29 cellular contexts compared by ENCODE assay signal in genomic region chr10:33556103-33556502, GRCh38.
"Had no signal": no experiment of that assay in that cellular context is flagged by ENCODE, and none has a peak within 500 bp of the region (broad histone marks: within the 10 kb centered on the region; RNA-seq: fewer than 3 reads in every experiment).

No MANE protein-coding gene starts in this region.

- H3K4me3 Mint-ChIP-seq: activated B cell treated with CpG ODN at 0.5 μM for 24 hours; activated CD8-positive, alpha-beta T cell treated with anti-CD3 and anti-CD28 coated beads for 36 hours; activated naive CD8-positive, alpha-beta T cell; activated T-cell treated with anti-CD3 and anti-CD28 coated beads, Interleukin-2, amount 50 U/mL, for 4 hours; activated T-helper 17 cell treated with anti-CD3 and anti-CD28 coated beads, Interleukin-2, amount 50 U/mL, for 72 hours; effector memory CD8-positive, alpha-beta T cell; T-helper 17 cell; T-helper 2 cell treated with Interferon-gamma antibody and Interleukin-4, amounts not matched to agents 5 μg/mL and 100 μg/mL, for 36 hours had no signal

- H3K36me3 Mint-ChIP-seq: activated naive CD8-positive, alpha-beta T cell had no signal

- H3K27ac ChIP-seq: brain microvascular endothelial cell, epithelial cell of prostate, WERI-Rb-1 had no signal

- H3K27ac Mint-ChIP-seq: activated B cell treated with CpG ODN at 0.5 μM for 24 hours; activated CD8-positive, alpha-beta T cell treated with anti-CD3 and anti-CD28 coated beads for 36 hours; activated naive CD8-positive, alpha-beta T cell; activated T-helper 17 cell treated with anti-CD3 and anti-CD28 coated beads, Interleukin-2, amount 50 U/mL, for 72 hours; effector memory CD8-positive, alpha-beta T cell; T-helper 17 cell; T-helper 2 cell treated with Interferon-gamma antibody and Interleukin-4, amounts not matched to agents 5 μg/mL and 100 μg/mL, for 36 hours had no signal

- H3K27me3 Mint-ChIP-seq: activated B cell treated with CpG ODN at 0.5 μM for 24 hours had no signal

- H3K4me1 Mint-ChIP-seq: activated B cell treated with CpG ODN at 0.5 μM for 24 hours; activated T-helper 17 cell treated with anti-CD3 and anti-CD28 coated beads, Interleukin-2, amount 50 U/mL, for 72 hours had no signal

- H3K27me3 ChIP-seq: brain microvascular endothelial cell had no signal

- DNase-seq: activated B cell treated with CpG ODN at 0.5 μM for 24 hours; activated CD4-positive, alpha-beta T cell treated with anti-CD3 and anti-CD28 coated beads for 48 hours; activated CD4-positive, alpha-beta T cell treated with anti-CD3 and anti-CD28 coated beads, Interleukin-2, amount 50 U/mL, for 1 hour; activated CD4-positive, alpha-beta T cell treated with anti-CD3 and anti-CD28 coated beads, Interleukin-2, amount 50 U/mL, for 48 hours; activated CD8-positive, alpha-beta memory T cell treated with anti-CD3 and anti-CD28 coated beads for 24 hours; activated CD8-positive, alpha-beta T cell treated with anti-CD3 and anti-CD28 coated beads for 36 hours; activated effector memory CD4-positive, alpha-beta T cell treated with Interleukin-2 at 50 U/mL for 16 hours; activated gamma-delta T cell treated with Interleukin-2 at 50 U/mL for 16 hours; activated naive CD4-positive, alpha-beta T cell treated with anti-CD3 and anti-CD28 coated beads, Interleukin-2, amount 50 U/mL, for 16 hours; activated naive CD4-positive, alpha-beta T cell treated with Interleukin-2 at 50 U/mL for 16 hours; activated T-cell treated with anti-CD3 and anti-CD28 coated beads, Interleukin-2, amount 50 U/mL, for 4 hours; amniotic stem cell; anterior cingulate cortex; brain microvascular endothelial cell; caudate nucleus; cortex of kidney; dermis blood vessel endothelial cell; effector CD4-positive, alpha-beta T cell; effector memory CD8-positive, alpha-beta T cell; foreskin fibroblast; T-helper 1 cell; T-helper 17 cell; T1000; WERI-Rb-1 had no signal

- H3K36me3 ChIP-seq: brain microvascular endothelial cell, WERI-Rb-1 had no signal

- H3K9me3 Mint-ChIP-seq: activated B cell treated with CpG ODN at 0.5 μM for 24 hours; effector memory CD8-positive, alpha-beta T cell; T-helper 2 cell treated with Interferon-gamma antibody and Interleukin-4, amounts not matched to agents 5 μg/mL and 100 μg/mL, for 36 hours had no signal

- ATAC-seq: activated CD4-positive, CD25-positive, alpha-beta regulatory T cell treated with anti-CD3 and anti-CD28 coated beads, Interleukin-2, amount 50 U/mL, for 24 hours; activated CD8-positive, alpha-beta T cell treated with anti-CD3 and anti-CD28 coated beads for 36 hours; activated T-cell treated with anti-CD3 and anti-CD28 coated beads, Interleukin-2, amount 50 U/mL, for 4 hours; activated T-helper 17 cell treated with anti-CD3 and anti-CD28 coated beads, Interleukin-2, amount 50 U/mL, for 72 hours; effector memory CD8-positive, alpha-beta T cell; T-helper 17 cell had no signal
